ENCODE assay signal across 30 cellular contexts in genomic region chr19:10141973-10142372, GRCh38. TPM values are rescaled to one million over a fixed set of nuclear protein-coding genes. Genes with fewer than 3 reads are reported as not detected.
A peak's percentile ranks its signal among the peaks of the same experiment; 100 is the strongest.
DNase-seq lines count a peak whose midpoint lies in the region; ATAC-seq lines count a peak whose summit lies in the region.
"Had no signal": no experiment of that assay in that cellular context is flagged by ENCODE, and none has a peak within 500 bp of the region (broad histone marks: within the 10 kb centered on the region; RNA-seq: fewer than 3 reads in every experiment).

No MANE protein-coding gene starts in this region.

- H3K9me3 Mint-ChIP-seq in activated naive CD4-positive, alpha-beta T cell treated with anti-CD3 and anti-CD28 coated beads for 36 hours: no peaks in the 10 kb centered on the region
- H3K9me3 Mint-ChIP-seq in T-cell: no peaks in the 10 kb centered on the region
- H3K9me3 Mint-ChIP-seq in stimulated activated effector memory CD8-positive, alpha-beta T cell treated with anti-CD3 and anti-CD28 coated beads, Interleukin-12 subunit alpha, Interleukin-12 subunit beta, amount 100 ng/mL, for 72 hours: no peaks in the 10 kb centered on the region
- H3K9me3 Mint-ChIP-seq: activated T-helper 1 cell treated with anti-CD3 and anti-CD28 coated beads, Interleukin-12 subunit alpha, Interleukin-12 subunit beta, Interleukin-2, Interleukin-4 antibody, amounts not matched to agents 30 ng/mL and 10 ng/mL and 1 ng/mL, durations not matched to agents 14 hours and 24 hours and 36 hours; endodermal cell; HFFc6; IgD-negative memory B cell; immature natural killer cell; nephron had no signal

- ATAC-seq in T-cell (replicated peaks in 1 of 4): no peak
- ATAC-seq in stimulated activated effector memory CD8-positive, alpha-beta T cell treated with anti-CD3 and anti-CD28 coated beads, Interleukin-12 subunit alpha, Interleukin-12 subunit beta, amount 100 ng/mL, for 72 hours: no peak

- H3K4me1 Mint-ChIP-seq in activated naive CD4-positive, alpha-beta T cell treated with anti-CD3 and anti-CD28 coated beads for 36 hours (ENCODE audit: low read depth): peaks cover 34% of the 10 kb centered on the region
- peaks cover 45 to 58% (median 55%) of the 10 kb centered on the region in 3 donors for H3K4me1 Mint-ChIP-seq in T-cell
- H3K4me1 Mint-ChIP-seq in stimulated activated effector memory CD8-positive, alpha-beta T cell treated with anti-CD3 and anti-CD28 coated beads, Interleukin-12 subunit alpha, Interleukin-12 subunit beta, amount 100 ng/mL, for 72 hours: peaks cover 6% of the 10 kb centered on the region
- H3K4me1 Mint-ChIP-seq: endodermal cell, nephron had no signal

- CTCF ChIA-PET in activated naive CD4-positive, alpha-beta T cell treated with anti-CD3 and anti-CD28 coated beads for 36 hours (lab: Charles Lee): interaction anchor here (1.7 kb wide), 1 partner anchor 108 kb away, joined by 5 read pairs; no protein-coding TSS in a partner anchor
- CTCF ChIA-PET in T-cell (lab: Charles Lee): interaction anchor here (0.6 to 0.7 kb wide), 2 partner anchors 10 to 218 kb away, joined by 3 to 6 read pairs; no protein-coding TSS in a partner anchor

- H3K27me3 Mint-ChIP-seq in activated naive CD4-positive, alpha-beta T cell treated with anti-CD3 and anti-CD28 coated beads for 36 hours (ENCODE audit: low read depth): no peaks in the 10 kb centered on the region
- H3K27me3 Mint-ChIP-seq in T-cell: no peaks in the 10 kb centered on the region
- H3K27me3 Mint-ChIP-seq: IgD-negative memory B cell had no signal

- POLR2A ChIA-PET in T-cell (lab: Charles Lee): interaction anchor here in 1 of 2 donors (0.6 to 0.9 kb wide), 2 partner anchors 33 to 46 kb away, joined by 5 read pairs; no protein-coding TSS in a partner anchor

- H3K27ac Mint-ChIP-seq in activated naive CD4-positive, alpha-beta T cell treated with anti-CD3 and anti-CD28 coated beads for 36 hours: peak overlapping the region; percentile 93
- H3K27ac Mint-ChIP-seq in T-cell: peak overlapping the region; percentile 100
- H3K27ac Mint-ChIP-seq in stimulated activated effector memory CD8-positive, alpha-beta T cell treated with anti-CD3 and anti-CD28 coated beads, Interleukin-12 subunit alpha, Interleukin-12 subunit beta, amount 100 ng/mL, for 72 hours: peak overlapping the region; percentile 93
- H3K27ac Mint-ChIP-seq: endodermal cell, HFFc6, nephron had no signal

- peak overlapping the region; percentile 82 for H3K27ac ChIP-seq in effector memory CD4-positive, alpha-beta T cell (ENCODE audit: insufficient read depth, low read length, poor library complexity, severe bottlenecking)
- H3K27ac ChIP-seq: adrenal gland, brain microvascular endothelial cell, esophagus muscularis mucosa, pancreas, WERI-Rb-1 had no signal

- peaks cover 43% of the 10 kb centered on the region for H3K4me1 ChIP-seq in effector memory CD4-positive, alpha-beta T cell (ENCODE audit: control insufficient read depth, insufficient read depth, low read length, poor library complexity, severe bottlenecking)
- H3K4me1 ChIP-seq in HAP-1: no peaks in the 10 kb centered on the region
- H3K4me1 ChIP-seq: adrenal gland, esophagus muscularis mucosa, pancreas had no signal

- no peaks in the 10 kb centered on the region for H3K27me3 ChIP-seq in effector memory CD4-positive, alpha-beta T cell (replicated peaks; ENCODE audit: control insufficient read depth, insufficient read depth, low read length, poor library complexity, severe bottlenecking)
- no peaks in the 10 kb centered on the region for H3K27me3 ChIP-seq in HAP-1 (ENCODE audit: low read depth)
- H3K27me3 ChIP-seq: adrenal gland, brain microvascular endothelial cell, esophagus muscularis mucosa, pancreas had no signal

- in situ Hi-C loops in HAP-1 (cut with MboI; ENCODE audit: low sequenced_read_pairs): no loop called here

- no peaks in the 10 kb centered on the region for H3K9me3 ChIP-seq in effector memory CD4-positive, alpha-beta T cell (ENCODE audit: control insufficient read depth, low read length)
- H3K9me3 ChIP-seq in HAP-1: no peaks in the 10 kb centered on the region
- H3K9me3 ChIP-seq: adrenal gland, esophagus muscularis mucosa, pancreas, SK-N-SH had no signal

- no peak for DNase-seq in activated naive CD4-positive, alpha-beta T cell treated with anti-CD3 and anti-CD28 coated beads for 36 hours
- no peak for DNase-seq in activated naive CD4-positive, alpha-beta T cell treated with anti-CD3 and anti-CD28 coated beads, Interleukin-2, amount 50 U/mL, for 16 hours
- DNase-seq in T-cell (no peak), HAP-1 (ENCODE audit: low spot score in 2 of 2) (no peak), mucosa of gallbladder (ENCODE audit: low spot score) (no peak)
- no peak for DNase-seq in effector memory CD4-positive, alpha-beta T cell
- no peak for DNase-seq in stimulated activated effector memory CD8-positive, alpha-beta T cell treated with anti-CD3 and anti-CD28 coated beads, Interleukin-12 subunit alpha, Interleukin-12 subunit beta, amount 100 ng/mL, for 72 hours (ENCODE audit: low spot score in 2 of 2)
- DNase-seq in stimulated activated CD4-positive, alpha-beta T cell treated with anti-CD3 and anti-CD28 coated beads, Interleukin-1b, Interleukin-23, amount 100 ng/mL, for 48 hours: no peak
- DNase-seq: ACHN, adrenal gland, brain microvascular endothelial cell, C1 segment of cervical spinal cord, DMS 273 treated with DMSO at 0.1 percent for 48 hours, endodermal cell, HFFc6, hippocampal formation, NCI-H1092 treated with DMSO at 0.1 percent for 48 hours, NCI-H2081, NCI-H345, NCI-H748 treated with DMSO at 0.1 percent for 48 hours, pancreas, RPMI8226, SK-N-SH, WERI-Rb-1 had no signal

- H3K36me3 Mint-ChIP-seq in activated naive CD4-positive, alpha-beta T cell treated with anti-CD3 and anti-CD28 coated beads for 36 hours (ENCODE audit: low read depth): peaks cover 78% of the 10 kb centered on the region
- H3K36me3 Mint-ChIP-seq in T-cell: peaks cover 55% of the 10 kb centered on the region
- H3K36me3 Mint-ChIP-seq in stimulated activated effector memory CD8-positive, alpha-beta T cell treated with anti-CD3 and anti-CD28 coated beads, Interleukin-12 subunit alpha, Interleukin-12 subunit beta, amount 100 ng/mL, for 72 hours: peaks cover 100% of the 10 kb centered on the region

- H3K4me3 Mint-ChIP-seq in activated naive CD4-positive, alpha-beta T cell treated with anti-CD3 and anti-CD28 coated beads for 36 hours: no peak overlapping the region
- H3K4me3 Mint-ChIP-seq in T-cell: peak overlapping the region; percentile 74 to 78 (median 78)
- H3K4me3 Mint-ChIP-seq in stimulated activated effector memory CD8-positive, alpha-beta T cell treated with anti-CD3 and anti-CD28 coated beads, Interleukin-12 subunit alpha, Interleukin-12 subunit beta, amount 100 ng/mL, for 72 hours: no peak overlapping the region
- H3K4me3 Mint-ChIP-seq: endodermal cell, HFFc6, nephron had no signal

- intact Hi-C loops in activated naive CD4-positive, alpha-beta T cell treated with anti-CD3 and anti-CD28 coated beads for 36 hours (cut with micrococcal nuclease): loop anchor here (2.0 to 5.0 kb wide), 3 partner anchors 35 to 53 kb away; partner anchors contain the start of gene DNMT1

- H3K4me3 ChIP-seq in effector memory CD4-positive, alpha-beta T cell (ENCODE audit: insufficient read depth, low read depth, low read length, poor library complexity, severe bottlenecking): peak overlapping the region; percentile 41
- H3K4me3 ChIP-seq in HAP-1: no peak overlapping the region
- H3K4me3 ChIP-seq: adrenal gland, esophagus muscularis mucosa, pancreas had no signal

- peaks cover 68% of the 10 kb centered on the region for H3K36me3 ChIP-seq in effector memory CD4-positive, alpha-beta T cell (ENCODE audit: control insufficient read depth, insufficient read depth, low read length)
- H3K36me3 ChIP-seq in HAP-1 (replicated peaks): peaks cover 97% of the 10 kb centered on the region

RNA-seq across cellular contexts. Expression of gene EIF3G, which starts 22.3 kb away (rescaled TPM):
- 100 to 1,000 TPM; 213 to 222 TPM for total RNA-seq in activated naive CD4-positive, alpha-beta T cell treated with anti-CD3 and anti-CD28 coated beads for 36 hours
- total RNA-seq in T-cell: 100 to 1,000 TPM; 288 to 435 (median 387) TPM
- 227 TPM for total RNA-seq in mucosa of gallbladder

RNA-seq across cellular contexts. Expression of gene P2RY11, which starts 30.5 kb away (rescaled TPM):
- total RNA-seq in activated naive CD4-positive, alpha-beta T cell treated with anti-CD3 and anti-CD28 coated beads for 36 hours: 10 to 100 TPM; 11.8 to 12.2 TPM
- total RNA-seq in T-cell (10 to 100 TPM; 58.8 to 75.2 (median 61.7) TPM), mucosa of gallbladder (17.8 TPM)

RNA-seq across cellular contexts. Expression of gene PPAN, which starts 35.8 kb away (rescaled TPM):
- 10 to 100 TPM; 59.7 to 60.0 TPM for total RNA-seq in activated naive CD4-positive, alpha-beta T cell treated with anti-CD3 and anti-CD28 coated beads for 36 hours
- total RNA-seq in T-cell (100 to 1,000 TPM in 3 of 5 donors, 10 to 100 TPM in 2; 89.3 to 140 (median 123) TPM), mucosa of gallbladder (35.0 TPM)

RNA-seq across cellular contexts. Expression of gene ANGPTL6, which starts 39.5 kb away (rescaled TPM):
- 10 to 100 TPM; 18.6 to 20.7 TPM for total RNA-seq in activated naive CD4-positive, alpha-beta T cell treated with anti-CD3 and anti-CD28 coated beads for 36 hours
- total RNA-seq in T-cell: 1 to 10 TPM in 3 of 5 donors, under 1 TPM in 2; 0.37 to 1.7 (median 1.1) TPM
- 1.2 TPM for total RNA-seq in mucosa of gallbladder
- total RNA-seq: endodermal cell, esophagus muscularis mucosa, frontal cortex had no signal

RNA-seq across cellular contexts. Expression of gene DNMT1, which starts 52.8 kb away (rescaled TPM):
- 100 to 1,000 TPM; 365 to 371 TPM for total RNA-seq in activated naive CD4-positive, alpha-beta T cell treated with anti-CD3 and anti-CD28 coated beads for 36 hours
- total RNA-seq in T-cell (100 to 1,000 TPM; 199 to 245 (median 235) TPM), mucosa of gallbladder (44.1 TPM)

Comparison
In these comparisons a context has a peak if more than half of its experiments do, and no peak if none do; other contexts are left out.
1. H3K4me3 Mint-ChIP-seq: peak in T-cell (3 of 3); none in activated naive CD4-positive, alpha-beta T cell treated with anti-CD3 and anti-CD28 coated beads for 36 hours (single experiment) and stimulated activated effector memory CD8-positive, alpha-beta T cell treated with anti-CD3 and anti-CD28 coated beads, Interleukin-12 subunit alpha, Interleukin-12 subunit beta, amount 100 ng/mL, for 72 hours (single experiment).
2. Peak in every context shown above with its lines, with median percentiles within 50 percentile points of each other: H3K27ac Mint-ChIP-seq.